ENCODE assay signal across 9 cellular contexts in genomic region chr15:50675524-50676144, GRCh38. TPM values are rescaled to one million over a fixed set of nuclear protein-coding genes. Genes with fewer than 3 reads are reported as not detected.
DNase-seq lines count a peak whose midpoint lies in the region; ATAC-seq, FAIRE-seq and TF ChIP-seq lines count a peak whose summit lies in the region.
"Had no signal": no experiment of that assay in that cellular context is flagged by ENCODE, and none has a peak within 500 bp of the region (broad histone marks: within the 10 kb centered on the region; RNA-seq: fewer than 3 reads in every experiment).

No MANE protein-coding gene starts in this region.

- peak; percentile 21 for DNase-seq in HCT116 (ENCODE audit: low read depth, low spot score)
- DNase-seq in astrocyte (ENCODE audit: low read depth), result no peak
- DNase-seq in left lobe of liver (ENCODE audit: low spot score), result no peak
- no peak for DNase-seq in NCI-H128 (lab: John Stamatoyannopoulos, UW; ENCODE audit: unreplicated experiment)
- no peak for DNase-seq in AG08396 (ENCODE audit: low spot score)
- DNase-seq in UCSD-AML1 (lab: John Stamatoyannopoulos, UW; ENCODE audit: unreplicated experiment), result no peak
- no peak for DNase-seq in activated naive CD8-positive, alpha-beta T cell treated with anti-CD3 and anti-CD28 coated beads, Interleukin-2, amount 50 U/mL, for 24 hours

- H3K36me3 ChIP-seq in HCT116 (ENCODE audit: control insufficient read depth in 1 of 2, insufficient read depth in 2 of 2, low read length in 2 of 2) (peaks cover 3% of the 10 kb centered on the region in 2 experiments; a peak in 1 of 4 replicates), astrocyte (ENCODE audit: insufficient read depth, low read length) (no peaks in the 10 kb centered on the region)

- POLR2A ChIA-PET in HCT116 (lab: Charles Lee), result no interaction called here

- H3K36me3 Mint-ChIP-seq in astrocyte (ENCODE audit: low read depth, unreplicated experiment), result no peaks in the 10 kb centered on the region
- peaks cover 27% of the 10 kb centered on the region for H3K36me3 Mint-ChIP-seq in activated naive CD8-positive, alpha-beta T cell treated with anti-CD3 and anti-CD28 coated beads, Interleukin-2, amount 50 U/mL, for 24 hours (ENCODE audit: low read depth)
- H3K36me3 Mint-ChIP-seq: IgD-negative memory B cell had no signal

- no peaks in the 10 kb centered on the region for H3K9me3 Mint-ChIP-seq in astrocyte (ENCODE audit: unreplicated experiment)
- H3K9me3 Mint-ChIP-seq in activated naive CD8-positive, alpha-beta T cell treated with anti-CD3 and anti-CD28 coated beads, Interleukin-2, amount 50 U/mL, for 24 hours, result no peaks in the 10 kb centered on the region
- H3K9me3 Mint-ChIP-seq: IgD-negative memory B cell had no signal

- peak; percentile 87 for TF ChIP-seq CTCF in C4-2B (conservative IDR thresholded peaks at IDR 0.05)
- peak; percentile 53 to 70 (median 64); a peak in 5 of 6 replicates for TF ChIP-seq CTCF in HCT116 (IDR thresholded peaks at IDR 0.05 in 2 of 3, conservative IDR thresholded peaks at IDR 0.05 in 1 of 3; ENCODE audit: borderline replicate concordance in 1 of 3, insufficient read depth in 1 of 3, low read depth in 2 of 3, low read length in 2 of 3)
- peak; percentile 79 for TF ChIP-seq CTCF in astrocyte (IDR thresholded peaks at IDR 0.05; ENCODE audit: insufficient read depth, low read depth, low read length)

- BruUV-seq in HCT116 (replicated peaks; lab: Mats Ljungman, UMichigan), result TSS peak; percentile 24

- H3K27me3 ChIP-seq in HCT116 (ENCODE audit: insufficient read depth, low read length), result no peaks in the 10 kb centered on the region
- H3K27me3 ChIP-seq in astrocyte (ENCODE audit: insufficient read depth, low read length), result no peaks in the 10 kb centered on the region

- RAD21 ChIA-PET in HCT116 (lab: Charles Lee; ENCODE audit: low non-redundant PET in 1 of 2, low total read pairs in 2 of 2, uncharacterized antibody in 2 of 2, unreplicated experiment in 2 of 2), result no interaction called here

- intact Hi-C loops in HCT116 (cut with micrococcal nuclease), result loop anchor here (1.0 to 2.0 kb wide), 2 partner anchors 201 to 233 kb away; partner anchors contain the start of gene AP4E1

- H3K4me3 Mint-ChIP-seq in astrocyte (ENCODE audit: unreplicated experiment), result no peak overlapping the region
- H3K4me3 Mint-ChIP-seq in activated naive CD8-positive, alpha-beta T cell treated with anti-CD3 and anti-CD28 coated beads, Interleukin-2, amount 50 U/mL, for 24 hours, result no peak overlapping the region
- H3K4me3 Mint-ChIP-seq: IgD-negative memory B cell had no signal

- H3K9me2 ChIP-seq in HCT116 (ENCODE audit: insufficient read depth), result no peaks in the 10 kb centered on the region

- peaks cover 11% of the 10 kb centered on the region for H3K4me1 Mint-ChIP-seq in astrocyte (ENCODE audit: low read depth, unreplicated experiment)
- peaks cover 23% of the 10 kb centered on the region for H3K4me1 Mint-ChIP-seq in activated naive CD8-positive, alpha-beta T cell treated with anti-CD3 and anti-CD28 coated beads, Interleukin-2, amount 50 U/mL, for 24 hours

- peak overlapping the region; percentile 51 for H3K27ac Mint-ChIP-seq in astrocyte (ENCODE audit: unreplicated experiment)
- H3K27ac Mint-ChIP-seq in activated naive CD8-positive, alpha-beta T cell treated with anti-CD3 and anti-CD28 coated beads, Interleukin-2, amount 50 U/mL, for 24 hours, result no peak overlapping the region

- H3K4me2 ChIP-seq in HCT116 (ENCODE audit: low read length), result no peak overlapping the region
- H3K4me2 ChIP-seq in astrocyte (ENCODE audit: low read length), result no peak overlapping the region

- peak; percentile 74 for TF ChIP-seq RAD21 in HCT116 (IDR thresholded peaks at IDR 0.05; ENCODE audit: low read depth)

- no peak for FAIRE-seq in astrocyte (lab: Jason Lieb, UNC)

- H3K27me3 Mint-ChIP-seq in astrocyte (ENCODE audit: low read depth, unreplicated experiment), result no peaks in the 10 kb centered on the region
- no peaks in the 10 kb centered on the region for H3K27me3 Mint-ChIP-seq in activated naive CD8-positive, alpha-beta T cell treated with anti-CD3 and anti-CD28 coated beads, Interleukin-2, amount 50 U/mL, for 24 hours

- CTCF ChIA-PET in HCT116 (lab: Charles Lee), result interaction anchor here (1.0 kb wide), 1 partner anchor 205 kb away, joined by 4 read pairs; no protein-coding TSS in a partner anchor

- no peak for TF ChIP-seq POLR2A in HCT116 (IDR thresholded peaks at IDR 0.05; ENCODE audit: borderline replicate concordance, extremely low read depth, insufficient read depth, insufficient read length)

- H2AFZ ChIP-seq in HCT116 (ENCODE audit: low read depth, low read length, poor library complexity, severe bottlenecking) (no peak overlapping the region), astrocyte (ENCODE audit: low read depth, low read length) (no peak overlapping the region)

- ATAC-seq in HCT116 (no peak), left lobe of liver (peak; percentile 32)
- ATAC-seq in activated naive CD8-positive, alpha-beta T cell treated with anti-CD3 and anti-CD28 coated beads, Interleukin-2, amount 50 U/mL, for 24 hours, result no peak

- H3K9me3 ChIP-seq in HCT116 (ENCODE audit: control insufficient read depth in 1 of 2, insufficient read depth in 1 of 2, low read depth in 1 of 2, low read length in 2 of 2), result no peaks in the 10 kb centered on the region
- H3K9me3 ChIP-seq in astrocyte (ENCODE audit: insufficient read depth, low read depth, low read length), result no peaks in the 10 kb centered on the region

- H3K79me2 ChIP-seq in HCT116 (ENCODE audit: insufficient read depth, low read length) (peaks cover 98% of the 10 kb centered on the region), astrocyte (ENCODE audit: insufficient read depth, low read length) (peaks cover 96% of the 10 kb centered on the region)

- H3K4me1 ChIP-seq in HCT116 (ENCODE audit: control insufficient read depth in 1 of 2, insufficient read depth in 2 of 2, low read length in 2 of 2) (peaks cover 0 to 12% of the 10 kb centered on the region in 2 experiments; a peak in 2 of 4 replicates), astrocyte (ENCODE audit: insufficient read depth, low read length) (no peaks in the 10 kb centered on the region)

- no peak overlapping the region for H3K27ac ChIP-seq in C4-2B
- H3K27ac ChIP-seq in HCT116 (ENCODE audit: low read depth, low read length), result no peak overlapping the region
- H3K27ac ChIP-seq in astrocyte (ENCODE audit: low read depth, low read length), result no peak overlapping the region

- H3K9ac ChIP-seq in HCT116 (ENCODE audit: low read length) (no peak overlapping the region), astrocyte (ENCODE audit: low read length) (no peak overlapping the region)

- H4K20me1 ChIP-seq in HCT116 (ENCODE audit: insufficient read depth) (peaks cover 12% of the 10 kb centered on the region), astrocyte (ENCODE audit: insufficient read depth, low read length) (peaks cover 48% of the 10 kb centered on the region)

- no peak overlapping the region for H3K4me3 ChIP-seq in HCT116 (replicated peaks in 1 of 2; ENCODE audit: low read depth in 1 of 2, low read length in 2 of 2)
- H3K4me3 ChIP-seq in astrocyte (ENCODE audit: insufficient read depth, low read depth, low read length), result no peak overlapping the region

TF ChIP-seq in HCT116, 20 proteins besides CTCF, POLR2A, EP300 and RAD21 (continues in another document):
- TF ChIP-seq ZNF274 (IDR thresholded peaks at IDR 0.05; ENCODE audit: low read depth, low read length) (no peak), SP1 (IDR thresholded peaks at IDR 0.05; ENCODE audit: low read depth) (no peak), YY1 (IDR thresholded peaks at IDR 0.05; ENCODE audit: extremely low read depth, insufficient replicate concordance, low read depth, low read length) (no peak), POLR2AphosphoS5 (IDR thresholded peaks at IDR 0.05; ENCODE audit: low read depth, low read length) (no peak), CBX3 (IDR thresholded peaks at IDR 0.05; ENCODE audit: low read depth) (no peak), TCF7L2 (IDR thresholded peaks at IDR 0.05; ENCODE audit: borderline replicate concordance, extremely low read depth, insufficient read depth, insufficient read length) (no peak), SRF (IDR thresholded peaks at IDR 0.05; ENCODE audit: low read depth) (no peak), ATF3 (IDR thresholded peaks at IDR 0.05) (no peak), EZH2 (IDR thresholded peaks at IDR 0.05) (no peak), ELF1 (IDR thresholded peaks at IDR 0.05; ENCODE audit: borderline replicate concordance, low read depth) (no peak), ZBTB33 (IDR thresholded peaks at IDR 0.05; ENCODE audit: extremely low read depth, insufficient replicate concordance, low read length) (no peak), ZFX (IDR thresholded peaks at IDR 0.05) (no peak), MAX (IDR thresholded peaks at IDR 0.05) (no peak), SIN3A (IDR thresholded peaks at IDR 0.05; ENCODE audit: low read depth) (no peak)

RNA-seq across cellular contexts. Expression of gene TRPM7, which starts 11.0 kb away (rescaled TPM):
- 26.3 TPM for total RNA-seq in HCT116 (2021; ENCODE audit: unreplicated experiment)
- polyA plus RNA-seq in HCT116 (2012), result 4.0 and 6.4 TPM in 2 replicates
- 27.8 and 29.3 TPM in 2 replicates for total RNA-seq in astrocyte
- 21.6 TPM for total RNA-seq in left lobe of liver
